In genomic region chr3:9710174-9710739, GRCh38 we compare ENCODE assay signal across 3 cellular contexts.
TF ChIP-seq lines count a peak whose summit lies in the region.

No MANE protein-coding gene starts in this region.

TF ChIP-seq in GM12891, 5 proteins besides CTCF, POLR2A, EP300 and RAD21:
- TF ChIP-seq POU2F2 (IDR thresholded peaks at IDR 0.05; ENCODE audit: low read depth, low read length) (no peak), PAX5 (IDR thresholded peaks at IDR 0.05; ENCODE audit: insufficient read depth, low read length, severe bottlenecking) (no peak), POLR2AphosphoS5 (IDR thresholded peaks at IDR 0.05; ENCODE audit: low read depth, low read length) (no peak), TAF1 (IDR thresholded peaks at IDR 0.05; ENCODE audit: low read depth, low read length) (no peak), SPI1 (IDR thresholded peaks at IDR 0.05; ENCODE audit: low read depth, low read length) (no peak)

TF ChIP-seq in HEK293, 187 proteins besides CTCF, POLR2A, EP300 and RAD21:
- TF ChIP-seq GLIS2 (tag by site-specific recombination; IDR thresholded peaks at IDR 0.05): no peak
- TF ChIP-seq ZNF19 (tag by site-specific recombination; IDR thresholded peaks at IDR 0.05; ENCODE audit: low read depth): no peak
- no peak for TF ChIP-seq ZNF221 (tag by site-specific recombination; IDR thresholded peaks at IDR 0.05; ENCODE audit: borderline replicate concordance)
- peak; percentile 94 for TF ChIP-seq ZFHX2 (tag by site-specific recombination; conservative IDR thresholded peaks at IDR 0.05)
- TF ChIP-seq EGR2 (tag by site-specific recombination; IDR thresholded peaks at IDR 0.05; ENCODE audit: low read depth): peak; percentile 98
- no peak for TF ChIP-seq ZNF174 (tag by site-specific recombination; IDR thresholded peaks at IDR 0.05)
- no peak for TF ChIP-seq SETDB1 (IDR thresholded peaks at IDR 0.05; ENCODE audit: insufficient read length, low read length)

TF ChIP-seq in GM12878, 131 proteins besides CTCF, POLR2A, EP300 and RAD21:
- TF ChIP-seq CREM (IDR thresholded peaks at IDR 0.05; ENCODE audit: low read depth): no peak
- no peak for TF ChIP-seq ATF2 (IDR thresholded peaks at IDR 0.05; ENCODE audit: low read length)
- no peak for TF ChIP-seq SMARCA5 (IDR thresholded peaks at IDR 0.05)
- no peak for TF ChIP-seq BMI1 (IDR thresholded peaks at IDR 0.05; ENCODE audit: borderline replicate concordance)
- no peak for TF ChIP-seq RCOR1 (conservative IDR thresholded peaks at IDR 0.05; ENCODE audit: low read depth, low read length)
- TF ChIP-seq MLLT1 (IDR thresholded peaks at IDR 0.05): no peak
- TF ChIP-seq NKRF (conservative IDR thresholded peaks at IDR 0.05): no peak
- no peak for TF ChIP-seq SP1 (IDR thresholded peaks at IDR 0.05; ENCODE audit: low read depth, low read length)
- no peak for TF ChIP-seq SIX5 (IDR thresholded peaks at IDR 0.05; ENCODE audit: low read depth, low read length, severe bottlenecking)
- no peak for TF ChIP-seq NFIC (IDR thresholded peaks at IDR 0.05; ENCODE audit: low read depth, low read length)
- no peak for TF ChIP-seq CBX3 (IDR thresholded peaks at IDR 0.05; ENCODE audit: borderline replicate concordance, low read depth)
- TF ChIP-seq BACH1 (IDR thresholded peaks at IDR 0.05; ENCODE audit: borderline replicate concordance): no peak
- TF ChIP-seq TCF3 (IDR thresholded peaks at IDR 0.05; ENCODE audit: borderline replicate concordance, insufficient read depth, low read depth, low read length): no peak
- no peak for TF ChIP-seq ZBTB11 (CRISPR knock-in tag; IDR thresholded peaks at IDR 0.05)
- TF ChIP-seq IRF3 (IDR thresholded peaks at IDR 0.05): no peak
- no peak for TF ChIP-seq ATF3 (IDR thresholded peaks at IDR 0.05; ENCODE audit: borderline replicate concordance, extremely low read depth, low read depth, low read length)
TF ChIP-seq in GM12878: peak in this region for 0.
